Comparison of ENCODE assay signal across 5 cellular contexts in the genomic region with DNA sequence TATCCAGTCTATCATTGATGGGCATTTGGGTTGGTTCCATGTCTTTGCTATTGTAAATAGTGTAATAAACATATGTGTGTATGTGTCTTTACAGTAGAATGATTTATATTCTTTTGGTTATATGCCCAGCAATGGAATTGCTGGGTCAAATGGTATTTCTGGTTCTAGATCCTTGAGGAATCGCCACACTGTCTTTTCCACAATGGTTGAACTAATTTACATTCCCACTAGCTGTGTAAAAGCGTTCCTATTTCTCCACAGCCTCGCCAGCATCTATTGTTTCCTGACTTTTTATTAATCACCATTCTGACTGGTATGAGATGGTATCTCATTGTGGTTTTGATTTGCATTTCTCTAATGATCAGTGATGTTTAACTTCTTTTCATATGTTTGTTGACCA.
A peak's percentile ranks its signal among the peaks of the same experiment; 100 is the strongest.
DNase-seq lines count a peak whose midpoint lies in the region; FAIRE-seq and TF ChIP-seq lines count a peak whose summit lies in the region.
"Not testable (repeated sequence)": the region's sequence is repeated elsewhere in the genome, so short reads cannot be mapped to it uniquely, and the experiment has no call there.

No MANE protein-coding gene starts in this region.

- H3K36me3 ChIP-seq in astrocyte (ENCODE audit: insufficient read depth, low read length); mammary epithelial cell (ENCODE audit: insufficient read depth, low read length): not testable (repeated sequence)

- CTCF ChIA-PET in mammary epithelial cell (lab: Charles Lee; ENCODE audit: low non-redundant PET) = not testable (repeated sequence)

- DNase-seq in M059J (ENCODE audit: low read depth) (peak; percentile 38), astrocyte (ENCODE audit: low read depth) (peak; percentile 69), astrocyte of the cerebellum (ENCODE audit: low read depth) (peak; percentile 36), astrocyte of the hippocampus (ENCODE audit: low read depth, low spot score) (peak; percentile 34), mammary epithelial cell (peak; percentile 9)

- H3K4me1 ChIP-seq in astrocyte (ENCODE audit: insufficient read depth, low read length); mammary epithelial cell (ENCODE audit: insufficient read depth, low read length): not testable (repeated sequence)

- not testable (repeated sequence) for H3K4me3 Mint-ChIP-seq in astrocyte (ENCODE audit: unreplicated experiment)

- H3K9ac ChIP-seq in astrocyte (ENCODE audit: low read length); mammary epithelial cell (ENCODE audit: insufficient read depth, low read length): not testable (repeated sequence)

- H3K27ac Mint-ChIP-seq in astrocyte (ENCODE audit: unreplicated experiment) = not testable (repeated sequence)

- H3K79me2 ChIP-seq in astrocyte (ENCODE audit: insufficient read depth, low read length); mammary epithelial cell (ENCODE audit: insufficient read depth, low read length): not testable (repeated sequence)

- H3K9me3 ChIP-seq in astrocyte (ENCODE audit: insufficient read depth, low read depth, low read length); mammary epithelial cell (replicated peaks; ENCODE audit: insufficient read depth, low read length): not testable (repeated sequence)

- H3K4me3 ChIP-seq in astrocyte (ENCODE audit: insufficient read depth, low read depth, low read length); astrocyte of the cerebellum (ENCODE audit: low read depth, low read length); mammary epithelial cell (replicated peaks in 1 of 3; ENCODE audit: insufficient read depth in 1 of 3, low read depth in 2 of 3, low read length in 3 of 3): not testable (repeated sequence)

- not testable (repeated sequence) for H4K20me1 ChIP-seq in astrocyte (ENCODE audit: insufficient read depth, low read length); mammary epithelial cell (ENCODE audit: insufficient read depth, low read length)

- H3K9me3 Mint-ChIP-seq in astrocyte (ENCODE audit: unreplicated experiment) = not testable (repeated sequence)

- intact Hi-C loops in mammary epithelial cell (cut with micrococcal nuclease) = not testable (repeated sequence)

- H3K4me2 ChIP-seq in astrocyte (ENCODE audit: low read length); mammary epithelial cell (ENCODE audit: insufficient read depth, low read depth, low read length): not testable (repeated sequence)

- not testable (repeated sequence) for H2AFZ ChIP-seq in astrocyte (ENCODE audit: low read depth, low read length); mammary epithelial cell (ENCODE audit: low read depth, low read length)

- not testable (repeated sequence) for H3K4me1 Mint-ChIP-seq in astrocyte (ENCODE audit: low read depth, unreplicated experiment)

- H3K27ac ChIP-seq in astrocyte (ENCODE audit: low read depth, low read length); mammary epithelial cell (ENCODE audit: insufficient read depth, low read depth, low read length): not testable (repeated sequence)

- not testable (repeated sequence) for FAIRE-seq in astrocyte (lab: Jason Lieb, UNC)

- in situ Hi-C loops in astrocyte of the cerebellum (cut with HindIII; ENCODE audit: low sequenced_read_pairs); mammary epithelial cell (cut with MboI; ENCODE audit: low sequenced_read_pairs in 2 of 2): not testable (repeated sequence)

- dilution Hi-C loops in mammary epithelial cell (cut with HindIII; ENCODE audit: low sequenced_read_pairs) = not testable (repeated sequence)

- not testable (repeated sequence) for BruUV-seq in mammary epithelial cell (replicated peaks; lab: Mats Ljungman, UMichigan)

- not testable (repeated sequence) for H3K27me3 ChIP-seq in astrocyte (ENCODE audit: insufficient read depth, low read length); mammary epithelial cell (ENCODE audit: insufficient read depth, low read length)

- H3K27me3 Mint-ChIP-seq in astrocyte (ENCODE audit: low read depth, unreplicated experiment) = not testable (repeated sequence)

- WGBS in mammary epithelial cell (ENCODE audit: low coverage, missing lambda C conversion rate) = 59% methylated on average over 3 of the region's 3 CpGs

- not testable (repeated sequence) for H3K36me3 Mint-ChIP-seq in astrocyte (ENCODE audit: low read depth, unreplicated experiment)

- TF ChIP-seq CTCF in astrocyte (IDR thresholded peaks at IDR 0.05; ENCODE audit: insufficient read depth, low read depth, low read length); astrocyte of the cerebellum (IDR thresholded peaks at IDR 0.05; ENCODE audit: low read depth, low read length, missing control alignments); mammary epithelial cell (conservative IDR thresholded peaks at IDR 0.05 in 1 of 2, IDR thresholded peaks at IDR 0.05 in 1 of 2; ENCODE audit: extremely low read depth in 1 of 2, insufficient read depth in 1 of 2, low read depth in 1 of 2, low read length in 2 of 2): not testable (repeated sequence)

Comparison
In these comparisons a context has a peak if more than half of its experiments do, and no peak if none do; other contexts are left out.
1. DNase-seq: peak in every context shown above with its lines; median percentile 69 in astrocyte; 38 in M059J; 36 in astrocyte of the cerebellum; 34 in astrocyte of the hippocampus; 9 in mammary epithelial cell.